In genomic region chr17:77374170-77374936, GRCh38 we compare ENCODE assay signal across 1 cellular context.
TF ChIP-seq lines count a peak whose summit lies in the region.

No MANE protein-coding gene starts in this region.

TF ChIP-seq in HepG2, 621 proteins besides CTCF, POLR2A, EP300 and RAD21 (continued from another document and continues in another):
- TF ChIP-seq ZBTB46 (CRISPR knock-in tag; IDR thresholded peaks at IDR 0.05; ENCODE audit: borderline replicate concordance) (0 out of 2 replicates have a peak, but pooled peaks have one; percentile 65), ETV5 (CRISPR knock-in tag; IDR thresholded peaks at IDR 0.05; ENCODE audit: borderline replicate concordance) (no peak; the same call in 1 of the 2 replicates), ZNF430 (CRISPR knock-in tag; IDR thresholded peaks at IDR 0.05) (peak; percentile 82; the same call in 1 of the 2 replicates), SIX4 (CRISPR knock-in tag; IDR thresholded peaks at IDR 0.05) (0 out of 2 replicates have a peak, but pooled peaks have one; percentile 17), FOXP4 (CRISPR knock-in tag; IDR thresholded peaks at IDR 0.05) (peak; percentile 85), POLR2AphosphoS5 (IDR thresholded peaks at IDR 0.05; ENCODE audit: low read depth, low read length) (peak; percentile 76; the same call in 1 of the 2 replicates), CERS6 (CRISPR knock-in tag; IDR thresholded peaks at IDR 0.05) (no peak), ZFP41 (CRISPR knock-in tag; IDR thresholded peaks at IDR 0.05; ENCODE audit: borderline replicate concordance) (0 out of 2 replicates have a peak, but pooled peaks have one; percentile 42), SATB2 (CRISPR knock-in tag; IDR thresholded peaks at IDR 0.05) (no peak), ZKSCAN1 (IDR thresholded peaks at IDR 0.05; ENCODE audit: low read length) (no peak), ZNF484 (CRISPR knock-in tag; IDR thresholded peaks at IDR 0.05; ENCODE audit: borderline replicate concordance, low read depth) (0 out of 2 replicates have a peak, but pooled peaks have one; percentile 54), ZNF816 (CRISPR knock-in tag; IDR thresholded peaks at IDR 0.05; ENCODE audit: borderline replicate concordance) (no peak), STAT6 (CRISPR knock-in tag; IDR thresholded peaks at IDR 0.05; ENCODE audit: borderline replicate concordance) (peak; percentile 77), TOPORS (CRISPR knock-in tag; IDR thresholded peaks at IDR 0.05) (no peak), SMYD3 (CRISPR knock-in tag; IDR thresholded peaks at IDR 0.05) (no peak), KDM6A (CRISPR knock-in tag; IDR thresholded peaks at IDR 0.05; ENCODE audit: low read depth) (no peak; the same call in 1 of the 2 replicates), PRDM15 (CRISPR knock-in tag; IDR thresholded peaks at IDR 0.05) (peak; percentile 66; the same call in 1 of the 2 replicates), EZH2 (conservative IDR thresholded peaks at IDR 0.05; ENCODE audit: low read depth, low read length) (no peak), ZNF513 (CRISPR knock-in tag; conservative IDR thresholded peaks at IDR 0.05) (no peak), ZNF510 (CRISPR knock-in tag; IDR thresholded peaks at IDR 0.05; ENCODE audit: low read depth) (no peak), REPIN1 (CRISPR knock-in tag; IDR thresholded peaks at IDR 0.05; ENCODE audit: borderline replicate concordance, low read depth) (peak; percentile 18), POLR2G (IDR thresholded peaks at IDR 0.05; ENCODE audit: low read depth, low read length) (peak; percentile 84), TBP (CRISPR knock-in tag; IDR thresholded peaks at IDR 0.05) (no peak), ZC3H13 (CRISPR knock-in tag; IDR thresholded peaks at IDR 0.05) (no peak), ZNF740 (CRISPR knock-in tag; IDR thresholded peaks at IDR 0.05) (0 out of 2 replicates have a peak, but pooled peaks have one; percentile 14), ZNF468 (CRISPR knock-in tag; IDR thresholded peaks at IDR 0.05) (no peak), PRDM4 (CRISPR knock-in tag; IDR thresholded peaks at IDR 0.05; ENCODE audit: borderline replicate concordance) (no peak), ZNF598 (CRISPR knock-in tag; IDR thresholded peaks at IDR 0.05; ENCODE audit: borderline replicate concordance) (peak; percentile 62; the same call in 1 of the 2 replicates), ZBTB44 (CRISPR knock-in tag; IDR thresholded peaks at IDR 0.05) (peak; percentile 56; the same call in 1 of the 2 replicates), CSRNP1 (CRISPR knock-in tag; IDR thresholded peaks at IDR 0.05) (no peak), ZNF7 (CRISPR knock-in tag; IDR thresholded peaks at IDR 0.05) (no peak), REXO4 (CRISPR knock-in tag; IDR thresholded peaks at IDR 0.05; ENCODE audit: borderline replicate concordance) (no peak), ZFP90 (CRISPR knock-in tag; IDR thresholded peaks at IDR 0.05; ENCODE audit: borderline replicate concordance) (peak; percentile 95; the same call in 1 of the 2 replicates), ZNF282 (IDR thresholded peaks at IDR 0.05; ENCODE audit: partially characterized antibody) (no peak), ZNF800 (CRISPR knock-in tag; IDR thresholded peaks at IDR 0.05) (peak; percentile 97), SKI (IDR thresholded peaks at IDR 0.05; ENCODE audit: partially characterized antibody) (peak; percentile 20)
